11 cellular contexts compared by ENCODE assay signal in genomic region chr11:95084509-95084908, GRCh38. TPM values are rescaled to one million over a fixed set of nuclear protein-coding genes. Genes with fewer than 3 reads are reported as not detected.
DNase-seq lines count a peak whose midpoint lies in the region; TF ChIP-seq lines count a peak whose summit lies in the region.
"Had no signal": no experiment of that assay in that cellular context is flagged by ENCODE, and none has a peak within 500 bp of the region (broad histone marks: within the 10 kb centered on the region; RNA-seq: fewer than 3 reads in every experiment).

No MANE protein-coding gene starts in this region.

- no peak for TF ChIP-seq POLR2A in thyroid gland (IDR thresholded peaks at IDR 0.05)

- intact Hi-C loops in thyroid gland (cut with DNase I), result no loop called here

- H3K4me1 ChIP-seq in thyroid gland, result peaks cover 4 to 20% of the 10 kb centered on the region in 2 donors

- no peak for TF ChIP-seq CTCF in thyroid gland (IDR thresholded peaks at IDR 0.05)

- no peaks in the 10 kb centered on the region for H3K9me3 ChIP-seq in MG63
- no peaks in the 10 kb centered on the region for H3K9me3 ChIP-seq in thyroid gland

- H3K27ac ChIP-seq in epithelial cell of prostate (peak overlapping the region; percentile 55), thyroid gland (no peak overlapping the region)

- H3K4me3 ChIP-seq in MG63 (no peak overlapping the region), thyroid gland (replicated peaks in 1 of 3) (no peak overlapping the region)

- no peaks in the 10 kb centered on the region for H3K36me3 ChIP-seq in MG63
- no peaks in the 10 kb centered on the region for H3K36me3 ChIP-seq in thyroid gland

- no peaks in the 10 kb centered on the region for H3K27me3 ChIP-seq in MG63
- no peaks in the 10 kb centered on the region for H3K27me3 ChIP-seq in thyroid gland

- DNase-seq in activated T-cell treated with anti-CD3 and anti-CD28 coated beads for 24 hours (ENCODE audit: low read depth) (peak; percentile 58), MG63 (peak; percentile 45), epithelial cell of prostate (ENCODE audit: low read depth, low spot score) (peak; percentile 82), thyroid gland (peak; percentile 25 to 28), dermis blood vessel endothelial cell (no peak), NCI-H524 (lab: John Stamatoyannopoulos, UW) (no peak), NCI-H526 (lab: John Stamatoyannopoulos, UW) (no peak)
- no peak for DNase-seq in activated T-cell treated with anti-CD3 and anti-CD28 coated beads, Interleukin-2, amount 50 U/mL, for 1 hour
- DNase-seq: NCI-H345 had no signal

RNA-seq across cellular contexts. Expression of gene ENDOD1, which starts 5.1 kb away (rescaled TPM):
- 5.4 and 6.4 TPM in 2 replicates for total RNA-seq in MG63 (2014; rRNA removed; shearing (Covaris generic); ENCODE audit: low replicate concordance)
- total RNA-seq in thyroid gland (10 to 100 TPM; 31.1 to 52.3 (median 36.8) TPM), dermis blood vessel endothelial cell (61.1 and 74.7 TPM in 2 replicates)

RNA-seq across cellular contexts. Expression of gene SRSF8, which starts 17.8 kb away (rescaled TPM):
- 5.0 and 5.8 TPM in 2 replicates for total RNA-seq in MG63 (2014; rRNA removed; shearing (Covaris generic); ENCODE audit: low replicate concordance)
- total RNA-seq in thyroid gland (10 to 100 TPM; 42.9 to 53.5 (median 51.8) TPM), dermis blood vessel endothelial cell (17.9 and 27.0 TPM in 2 replicates)

RNA-seq across cellular contexts. Expression of gene KDM4F, which starts 35.3 kb away (rescaled TPM):
- not detected in 2 replicates for total RNA-seq in MG63 (2014; rRNA removed; shearing (Covaris generic); ENCODE audit: low replicate concordance)
- total RNA-seq in thyroid gland (not detected), dermis blood vessel endothelial cell (not detected in 2 replicates)
- total RNA-seq: glomerular endothelial cell, H4 had no signal

RNA-seq across cellular contexts. Expression of gene KDM4E, which starts 59.5 kb away (rescaled TPM):
- total RNA-seq in MG63 (2014; rRNA removed; shearing (Covaris generic); ENCODE audit: low replicate concordance), result not detected in 2 replicates
- total RNA-seq in thyroid gland (not detected), dermis blood vessel endothelial cell (not detected in 2 replicates)
- total RNA-seq: glomerular endothelial cell, H4 had no signal

Comparison
In these comparisons a context has a peak if more than half of its experiments do, and no peak if none do; other contexts are left out.
1. DNase-seq: peak in activated T-cell treated with anti-CD3 and anti-CD28 coated beads for 24 hours (single experiment), MG63 (single experiment), epithelial cell of prostate (single experiment) and thyroid gland (2 of 2); none in activated T-cell treated with anti-CD3 and anti-CD28 coated beads, Interleukin-2, amount 50 U/mL, for 1 hour (single experiment), dermis blood vessel endothelial cell (single experiment), NCI-H524 (0 of 2) and NCI-H526 (0 of 2).